1 cellular context compared by ENCODE assay signal in genomic region chr1:28505406-28506187, GRCh38.
TF ChIP-seq lines count a peak whose summit lies in the region.

RCC1 (plus strand) TSS chr1:28506043; CDS start chr1:28529867, 23,824 bp downstream.

TF ChIP-seq in GM12878, 131 proteins besides CTCF, POLR2A, EP300 and RAD21 (continued from another document and continues in another):
- TF ChIP-seq MXI1 (IDR thresholded peaks at IDR 0.05; ENCODE audit: low read depth, low read length) (peak; percentile 29; the same call in 1 of the 2 replicates), IRF4 (IDR thresholded peaks at IDR 0.05; ENCODE audit: low read depth, low read length) (no peak), RCOR1 (conservative IDR thresholded peaks at IDR 0.05; ENCODE audit: low read depth, low read length) (peak; percentile 96; the same call in 1 of the 2 replicates), RELA (IDR thresholded peaks at IDR 0.05; ENCODE audit: borderline replicate concordance, partially characterized antibody) (peak; percentile 48), EGR1 (IDR thresholded peaks at IDR 0.05; ENCODE audit: borderline replicate concordance in 1 of 2, low read depth in 2 of 2, low read length in 2 of 2) (peak in 1 of 2 experiments; percentile 47; a peak in 1 of 3 replicates), ETV6 (conservative IDR thresholded peaks at IDR 0.05 in 1 of 2, IDR thresholded peaks at IDR 0.05 in 1 of 2; ENCODE audit: borderline replicate concordance in 1 of 2, low read depth in 1 of 2) (no peak), ZNF24 (IDR thresholded peaks at IDR 0.05) (peak; percentile 64; the same call in 1 of the 2 replicates), IKZF1 (conservative IDR thresholded peaks at IDR 0.05) (peak; percentile 56; the same call in 1 of the 2 replicates), ZBTB33 (IDR thresholded peaks at IDR 0.05) (no peak), RUNX3 (IDR thresholded peaks at IDR 0.05; ENCODE audit: low read length) (peak; percentile 80), STAT1 (conservative IDR thresholded peaks at IDR 0.05) (no peak), NBN (IDR thresholded peaks at IDR 0.05) (peak; percentile 86), E2F4 (IDR thresholded peaks at IDR 0.05; ENCODE audit: low read depth, low read length) (no peak), BCLAF1 (IDR thresholded peaks at IDR 0.05) (no peak), CUX1 (IDR thresholded peaks at IDR 0.05; ENCODE audit: insufficient replicate concordance, low read depth, low read length) (no peak), ATF7 (IDR thresholded peaks at IDR 0.05; ENCODE audit: low read depth) (no peak; the same call in 1 of the 2 replicates), PAX8 (IDR thresholded peaks at IDR 0.05) (no peak), HDAC2 (IDR thresholded peaks at IDR 0.05) (no peak), PML (IDR thresholded peaks at IDR 0.05; ENCODE audit: low read length) (peak; percentile 100), STAT3 (IDR thresholded peaks at IDR 0.05; ENCODE audit: low read depth, low read length) (no peak), POLR2AphosphoS2 (IDR thresholded peaks at IDR 0.05; ENCODE audit: low read depth, low read length) (peak; percentile 99), TBL1XR1 (IDR thresholded peaks at IDR 0.05; ENCODE audit: low read depth, low read length) (peak; percentile 60), POU2F2 (IDR thresholded peaks at IDR 0.05; ENCODE audit: borderline replicate concordance, low read depth, low read length) (peak; percentile 97), ATF3 (IDR thresholded peaks at IDR 0.05; ENCODE audit: borderline replicate concordance, extremely low read depth, low read depth, low read length) (no peak), CHD1 (IDR thresholded peaks at IDR 0.05; ENCODE audit: low read depth, low read length) (0 out of 2 replicates have a peak, but pooled peaks have one; percentile 92), MTA2 (IDR thresholded peaks at IDR 0.05; ENCODE audit: low read depth) (no peak), ZSCAN29 (IDR thresholded peaks at IDR 0.05) (no peak), USF2 (IDR thresholded peaks at IDR 0.05; ENCODE audit: borderline replicate concordance, low read depth, low read length) (no peak), GATAD2B (conservative IDR thresholded peaks at IDR 0.05; ENCODE audit: low read depth) (no peak; the same call in 1 of the 2 replicates), SUZ12 (IDR thresholded peaks at IDR 0.05; ENCODE audit: unreplicated experiment) (no peak), RB1 (IDR thresholded peaks at IDR 0.05; ENCODE audit: borderline replicate concordance) (no peak), NFIC (IDR thresholded peaks at IDR 0.05; ENCODE audit: low read depth, low read length) (no peak; the same call in none of the 2 replicates), ATF2 (IDR thresholded peaks at IDR 0.05; ENCODE audit: low read length) (0 out of 2 replicates have a peak, but pooled peaks have one; percentile 43), SMAD1 (IDR thresholded peaks at IDR 0.05; ENCODE audit: low read depth, partially characterized antibody) (peak; percentile 96), ZBTB40 (IDR thresholded peaks at IDR 0.05; ENCODE audit: borderline replicate concordance) (no peak), SREBF2 (IDR thresholded peaks at IDR 0.05; ENCODE audit: low read length) (no peak), NR2C1 (IDR thresholded peaks at IDR 0.05) (no peak), MAX (IDR thresholded peaks at IDR 0.05; ENCODE audit: low read depth, low read length) (no peak), ZNF217 (IDR thresholded peaks at IDR 0.05) (peak; percentile 96), BRCA1 (IDR thresholded peaks at IDR 0.05; ENCODE audit: low read depth, low read length) (peak; percentile 93), SMARCA5 (IDR thresholded peaks at IDR 0.05) (0 out of 2 replicates have a peak, but pooled peaks have one; percentile 23), ZNF207 (IDR thresholded peaks at IDR 0.05; ENCODE audit: borderline replicate concordance) (0 out of 2 replicates have a peak, but pooled peaks have one; percentile 54), TARDBP (IDR thresholded peaks at IDR 0.05; ENCODE audit: borderline replicate concordance) (no peak), PKNOX1 (IDR thresholded peaks at IDR 0.05) (no peak; the same call in 1 of the 2 replicates), ZBED1 (IDR thresholded peaks at IDR 0.05; ENCODE audit: borderline replicate concordance) (peak; percentile 99)
